In the genomic region with DNA sequence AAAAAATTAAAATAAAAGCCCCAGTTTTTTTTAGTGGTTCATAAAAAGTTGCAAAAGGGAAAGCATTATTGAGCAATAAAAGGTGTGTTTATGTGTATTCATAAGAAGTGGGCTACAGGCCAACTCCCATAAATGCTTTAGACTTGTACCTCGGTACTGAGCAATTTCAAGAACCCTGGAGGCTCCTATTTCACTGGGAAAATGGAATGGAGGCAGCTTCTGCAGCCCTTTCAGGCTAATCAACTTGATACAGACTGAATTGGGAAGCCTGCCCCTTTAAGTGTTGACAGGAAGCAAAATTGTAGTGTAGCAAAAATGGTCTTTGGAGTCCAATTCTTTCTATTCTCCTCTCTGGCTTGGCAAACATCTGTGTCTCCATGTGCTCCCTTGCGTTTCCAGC, we compare ENCODE assay signal across 13 cellular contexts.
DNase-seq lines count a peak whose midpoint lies in the region; ATAC-seq and TF ChIP-seq lines count a peak whose summit lies in the region.
"Had no signal": no experiment of that assay in that cellular context is flagged by ENCODE, and none has a peak within 500 bp of the region (broad histone marks: within the 10 kb centered on the region; RNA-seq: fewer than 3 reads in every experiment).

No MANE protein-coding gene starts in this region.

- H3K27ac ChIP-seq in heart left ventricle (no peak overlapping the region), upper lobe of right lung (no peak overlapping the region)
- no peak overlapping the region for H3K27ac ChIP-seq in effector memory CD4-positive, alpha-beta T cell (ENCODE audit: insufficient read depth, low read length, poor library complexity, severe bottlenecking)
- H3K27ac ChIP-seq: parathyroid adenoma had no signal

- 29 to 40% (median 35%) methylated on average over 2 of the region's 2 CpGs for WGBS in heart left ventricle, 4 donors

- no peaks in the 10 kb centered on the region for H3K36me3 ChIP-seq in heart left ventricle
- no peaks in the 10 kb centered on the region for H3K36me3 ChIP-seq in upper lobe of right lung
- H3K36me3 ChIP-seq in MG63, result no peaks in the 10 kb centered on the region
- H3K36me3 ChIP-seq in effector memory CD4-positive, alpha-beta T cell (ENCODE audit: control insufficient read depth, insufficient read depth, low read length), result no peaks in the 10 kb centered on the region

- DNase-seq in left cardiac atrium (no peak), heart left ventricle (no peak), NCI-H226 (peak; percentile 45), fibroblast of gingiva (ENCODE audit: low read depth) (peak; percentile 22), upper lobe of right lung (no peak), NCI-H187 (lab: John Stamatoyannopoulos, UW) (no peak), MG63 (no peak)
- no peak for DNase-seq in effector memory CD4-positive, alpha-beta T cell
- DNase-seq: IMR-90; SIG-M5; stimulated activated CD4-positive, alpha-beta T cell treated with anti-CD3 and anti-CD28 coated beads, Interleukin-2, amount 100 ng/mL, for 24 hours; stimulated activated naive B cell treated with anti-CD40 and anti-IgM and Interleukin-4, amounts not matched to agents 10 μg/mL and 1 μg/mL and 100 μg/mL, for 72 hours had no signal

- H3K9me3 ChIP-seq in heart left ventricle (no peaks in the 10 kb centered on the region), upper lobe of right lung (no peaks in the 10 kb centered on the region), MG63 (0 out of 2 replicates have a peak, but pooled peaks cover 3% of the 10 kb centered on the region)
- H3K9me3 ChIP-seq in effector memory CD4-positive, alpha-beta T cell (ENCODE audit: control insufficient read depth, low read length), result no peaks in the 10 kb centered on the region

- intact Hi-C loops in left cardiac atrium (cut with DNase I) (loop anchor here in 1 of 2 donors (2.0 kb wide), 1 partner anchor 29 kb away; no protein-coding TSS in a partner anchor), heart left ventricle (cut with DNase I) (no loop called here), upper lobe of right lung (cut with DNase I) (no loop called here)

- H3K4me3 ChIP-seq in heart left ventricle (no peak overlapping the region), upper lobe of right lung (no peak overlapping the region), MG63 (no peak overlapping the region)
- no peak overlapping the region for H3K4me3 ChIP-seq in effector memory CD4-positive, alpha-beta T cell (ENCODE audit: insufficient read depth, low read depth, low read length, poor library complexity, severe bottlenecking)

- H3K27me3 ChIP-seq in heart left ventricle (no peaks in the 10 kb centered on the region), upper lobe of right lung (no peaks in the 10 kb centered on the region), MG63 (peaks cover 4% of the 10 kb centered on the region; the same call in 1 of the 2 replicates)
- H3K27me3 ChIP-seq in effector memory CD4-positive, alpha-beta T cell (replicated peaks; ENCODE audit: control insufficient read depth, insufficient read depth, low read length, poor library complexity, severe bottlenecking), result no peaks in the 10 kb centered on the region

- TF ChIP-seq POLR2A in heart left ventricle (IDR thresholded peaks at IDR 0.05), result no peak

- ATAC-seq in left cardiac atrium (peak; percentile 46 to 47), heart left ventricle (no peak), upper lobe of right lung (peak; percentile 58)
- ATAC-seq: stimulated activated naive B cell treated with anti-CD40 and anti-IgM and Interleukin-4, amounts not matched to agents 10 μg/mL and 1 μg/mL and 100 μg/mL, for 72 hours had no signal

- peaks cover 0 to 16% (median 6%) of the 10 kb centered on the region in 12 donors for H3K4me1 ChIP-seq in heart left ventricle
- H3K4me1 ChIP-seq in upper lobe of right lung, result peaks cover 11% of the 10 kb centered on the region
- H3K4me1 ChIP-seq in effector memory CD4-positive, alpha-beta T cell (ENCODE audit: control insufficient read depth, insufficient read depth, low read length, poor library complexity, severe bottlenecking), result no peaks in the 10 kb centered on the region
- H3K4me1 ChIP-seq: parathyroid adenoma had no signal

- TF ChIP-seq CTCF in heart left ventricle (IDR thresholded peaks at IDR 0.05), result no peak
- TF ChIP-seq CTCF in upper lobe of right lung (IDR thresholded peaks at IDR 0.05), result no peak

Comparison
In these comparisons a context has a peak if more than half of its experiments do, and no peak if none do; other contexts are left out.
1. ATAC-seq: peak in left cardiac atrium (2 of 2) and upper lobe of right lung (single experiment); none in heart left ventricle (0 of 4).
2. DNase-seq: peak in NCI-H226 (single experiment) and fibroblast of gingiva (single experiment); none in left cardiac atrium (single experiment), heart left ventricle (0 of 5), upper lobe of right lung (single experiment), NCI-H187 (0 of 2), MG63 (single experiment) and effector memory CD4-positive, alpha-beta T cell (0 of 3).